ENCODE assay signal across 22 cellular contexts in the genomic region with DNA sequence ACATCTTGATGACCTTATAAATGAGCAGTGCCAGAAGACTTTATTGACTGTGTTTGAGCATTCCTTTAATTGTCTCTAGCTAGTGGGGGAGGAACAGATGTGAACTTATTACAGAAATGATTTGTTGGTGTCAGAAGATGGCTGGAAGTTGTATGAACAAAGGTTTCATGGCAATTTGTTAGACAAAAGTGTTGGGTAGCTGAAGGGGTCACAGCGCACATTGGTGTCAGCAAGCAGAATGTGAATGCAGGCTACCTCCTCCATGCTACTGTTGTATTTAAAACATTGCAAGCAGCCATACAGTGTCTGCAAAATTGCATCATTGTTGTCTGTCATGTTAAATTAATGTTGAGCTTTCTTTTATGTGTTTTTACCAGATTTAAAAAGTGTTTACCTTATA. TPM values are rescaled to one million over a fixed set of nuclear protein-coding genes. Genes with fewer than 3 reads are reported as not detected.
DNase-seq lines count a peak whose midpoint lies in the region.
"Had no signal": no experiment of that assay in that cellular context is flagged by ENCODE, and none has a peak within 500 bp of the region (broad histone marks: within the 10 kb centered on the region; RNA-seq: fewer than 3 reads in every experiment).

No MANE protein-coding gene starts in this region.

- no peak overlapping the region for H3K4me2 ChIP-seq in mesendoderm (ENCODE audit: low read length)
- H3K4me2 ChIP-seq: KMS-11 had no signal

- H2BK5ac ChIP-seq in mesendoderm (ENCODE audit: low read length), result no peak overlapping the region

- H3K36me3 ChIP-seq in mesendoderm (ENCODE audit: control insufficient read depth, insufficient read depth, low read length), result no peaks in the 10 kb centered on the region

- H3K23ac ChIP-seq in mesendoderm (ENCODE audit: low read length), result peak overlapping the region; percentile 97

- H2BK120ac ChIP-seq in mesendoderm (ENCODE audit: low read depth, low read length), result no peak overlapping the region

- H2AK5ac ChIP-seq in mesendoderm (ENCODE audit: low read length), result no peak overlapping the region

- no peak overlapping the region for H3K27ac ChIP-seq in mesendoderm (ENCODE audit: low read depth, low read length)
- H3K27ac ChIP-seq: 22Rv1, C4-2B, KMS-11, RWPE1 had no signal

- no peak overlapping the region for H3K4ac ChIP-seq in mesendoderm (ENCODE audit: low read depth, low read length)

- H3K79me2 ChIP-seq in mesendoderm (ENCODE audit: control insufficient read depth, insufficient read depth, low read length), result peaks cover 5% of the 10 kb centered on the region

- H3K9ac ChIP-seq in mesendoderm (ENCODE audit: low read length), result no peak overlapping the region
- H3K9ac ChIP-seq: KMS-11 had no signal

- peaks cover 12% of the 10 kb centered on the region for H3K4me1 ChIP-seq in mesendoderm (ENCODE audit: control insufficient read depth, low read depth, low read length)

- WGBS in mesendoderm (ENCODE audit: extremely low coverage, insufficient coverage, low lambda C conversion rate), result no CpG with 5 or more reads among the region's 1 CpG

- H4K5ac ChIP-seq in mesendoderm (ENCODE audit: low read length), result no peak overlapping the region

- no peak overlapping the region for H2BK15ac ChIP-seq in mesendoderm (replicated peaks; ENCODE audit: low read depth)

- peak; percentile 6 for DNase-seq in NCI-H2171 treated with DMSO at 0.1 percent for 48 hours (lab: John Stamatoyannopoulos, UW)
- DNase-seq in NCI-H2171 (lab: John Stamatoyannopoulos, UW), result no peak
- DNase-seq in NCI-H69 (lab: John Stamatoyannopoulos, UW), result peak; percentile 62
- DNase-seq in mesendoderm, result no peak
- DNase-seq in NCI-H146 (lab: John Stamatoyannopoulos, UW), result no peak
- DNase-seq in NOMO-1 treated with DMSO at 0.1 percent for 48 hours (lab: John Stamatoyannopoulos, UW; ENCODE audit: unreplicated experiment), result no peak
- DNase-seq in iPS-NIHi11 (ENCODE audit: low spot score), result no peak
- DNase-seq: Calu3; CD8-positive, alpha-beta T cell; DMS79 treated with DMSO at 0.1 percent for 48 hours; H7; NCI-H1048; NCI-H1417; NCI-H1694 treated with DMSO at 0.1 percent for 48 hours; NCI-H2081; NCI-H446; NCI-H524 treated with DMSO at 0.1 percent for 48 hours; SHP77 had no signal

- H3K4me3 ChIP-seq in mesendoderm (ENCODE audit: low read length), result no peak overlapping the region

- no peak overlapping the region for H4K8ac ChIP-seq in mesendoderm (ENCODE audit: low read depth, low read length)

- H3K79me1 ChIP-seq in mesendoderm (ENCODE audit: low read length), result peaks cover 4% of the 10 kb centered on the region

- no peak overlapping the region for H3K56ac ChIP-seq in mesendoderm (ENCODE audit: low read length)

- no peak overlapping the region for H3K18ac ChIP-seq in mesendoderm (ENCODE audit: low read length)

- no peaks in the 10 kb centered on the region for H3K27me3 ChIP-seq in mesendoderm (ENCODE audit: insufficient read depth, low read length, poor library complexity)

RNA-seq across cellular contexts. Expression of a gene that starts 6.2 kb away (rescaled TPM):
- polyA plus RNA-seq in mesendoderm (2013, experiment 1 of 2), result 6.6 TPM
- 6.9 TPM for polyA plus RNA-seq in mesendoderm (2013, experiment 2 of 2)

Comparison
In these comparisons a context has a peak if more than half of its experiments do, and no peak if none do; other contexts are left out.
1. DNase-seq: peak in NCI-H2171 treated with DMSO at 0.1 percent for 48 hours (single experiment) and NCI-H69 (single experiment); none in NCI-H2171 (single experiment), mesendoderm (single experiment), NCI-H146 (single experiment), NOMO-1 treated with DMSO at 0.1 percent for 48 hours (single experiment) and iPS-NIHi11 (single experiment).